Comparison of ENCODE assay signal across 18 cellular contexts in the genomic region with DNA sequence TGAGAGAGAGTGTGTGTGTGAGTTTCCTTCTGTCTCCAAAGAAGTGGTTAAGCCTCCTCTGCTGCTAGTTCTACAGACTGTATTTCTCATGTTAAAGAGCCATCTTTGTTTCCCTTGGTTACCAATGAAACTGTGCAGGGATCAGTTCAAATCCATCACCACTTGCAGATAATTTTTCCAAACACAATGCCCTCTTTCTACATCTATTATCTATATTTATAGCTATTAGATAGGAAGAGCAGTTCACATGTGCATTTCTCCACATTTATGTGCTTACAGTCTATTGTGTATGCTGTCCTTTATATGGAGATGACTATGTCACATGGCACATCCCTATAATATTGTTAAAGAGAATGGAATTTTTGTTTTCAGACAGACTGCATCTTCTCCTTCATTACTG.
"Had no signal": no experiment of that assay in that cellular context is flagged by ENCODE, and none has a peak within 500 bp of the region (broad histone marks: within the 10 kb centered on the region; RNA-seq: fewer than 3 reads in every experiment).

No MANE protein-coding gene starts in this region.

- H3K4me3 ChIP-seq: left ventricle myocardium inferior, upper lobe of right lung had no signal

- DNase-seq: activated CD4-positive, alpha-beta T cell treated with anti-CD3 and anti-CD28 coated beads, Interleukin-2, amount 50 U/mL, for 4 hours; activated CD8-positive, alpha-beta memory T cell treated with anti-CD3 and anti-CD28 coated beads for 24 hours; activated CD8-positive, alpha-beta memory T cell treated with anti-CD3 and anti-CD28 coated beads, Interleukin-2, amount 50 U/mL, for 4 hours; activated naive CD4-positive, alpha-beta T cell treated with Interleukin-2 at 50 U/mL for 16 hours; activated naive CD8-positive, alpha-beta T cell treated with anti-CD3 and anti-CD28 coated beads, Interleukin-2, amount 10 ng/mL, durations not matched to agents 7 days and 5 days; activated T-cell treated with anti-CD3 and anti-CD28 coated beads, Interleukin-2, amount 50 U/mL, for 4 hours; amygdala; foreskin keratinocyte; left ventricle myocardium inferior; naive thymus-derived CD8-positive, alpha-beta T cell; nucleus accumbens; right cardiac atrium; stimulated activated CD4-positive, alpha-beta T cell treated with anti-CD3 and anti-CD28 coated beads, Interleukin-4, amount 100 ng/mL, for 4 hours; stimulated activated naive CD8-positive, alpha-beta T cell treated with anti-CD3 and anti-CD28 coated beads, Interleukin-15, Interleukin-2, amounts not matched to agents 100 U/mL and 50 U/mL, for 24 hours; T-cell; upper lobe of right lung had no signal

- H3K27ac ChIP-seq: foreskin keratinocyte, left ventricle myocardium inferior, parathyroid adenoma, upper lobe of right lung had no signal

- H3K27me3 ChIP-seq: foreskin keratinocyte, upper lobe of right lung had no signal

- H3K9ac ChIP-seq: parathyroid adenoma had no signal

- H3K9me3 ChIP-seq: left ventricle myocardium inferior, upper lobe of right lung had no signal

- H2AFZ ChIP-seq: parathyroid adenoma had no signal

- H3K36me3 ChIP-seq: left ventricle myocardium inferior, upper lobe of right lung had no signal

- ATAC-seq: activated T-cell treated with anti-CD3 and anti-CD28 coated beads, Interleukin-2, amount 50 U/mL, for 4 hours; foreskin keratinocyte; naive thymus-derived CD8-positive, alpha-beta T cell; right cardiac atrium; stimulated activated naive CD8-positive, alpha-beta T cell treated with anti-CD3 and anti-CD28 coated beads, Interleukin-15, Interleukin-2, amounts not matched to agents 100 U/mL and 50 U/mL, for 24 hours; T-cell; upper lobe of right lung; WTC11 had no signal
